ENCODE assay signal across 1 cellular context in the genomic region with DNA sequence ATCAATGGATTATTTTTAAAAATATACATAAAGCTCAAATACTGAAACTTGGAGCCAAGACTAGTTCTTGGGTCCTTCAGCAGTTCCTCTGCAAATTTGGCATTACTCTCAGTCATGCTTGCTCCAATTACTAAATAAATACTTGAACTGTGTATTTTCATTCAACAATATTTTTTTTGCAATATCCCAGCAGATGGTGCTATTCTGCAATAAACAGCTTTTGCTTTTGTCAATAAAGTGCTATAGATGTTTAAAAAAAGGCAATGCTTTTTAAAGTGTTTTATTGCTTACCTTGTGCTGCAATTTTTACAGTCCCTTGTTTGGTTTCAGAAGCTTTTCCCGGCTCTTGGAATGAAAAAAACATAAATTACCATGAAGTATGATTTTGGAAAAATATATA.
TF ChIP-seq lines count a peak whose summit lies in the region.

No MANE protein-coding gene starts in this region.

TF ChIP-seq in K562, 482 proteins besides CTCF, POLR2A, EP300 and RAD21 (continued from another document):
- TF ChIP-seq, protein P1, sequence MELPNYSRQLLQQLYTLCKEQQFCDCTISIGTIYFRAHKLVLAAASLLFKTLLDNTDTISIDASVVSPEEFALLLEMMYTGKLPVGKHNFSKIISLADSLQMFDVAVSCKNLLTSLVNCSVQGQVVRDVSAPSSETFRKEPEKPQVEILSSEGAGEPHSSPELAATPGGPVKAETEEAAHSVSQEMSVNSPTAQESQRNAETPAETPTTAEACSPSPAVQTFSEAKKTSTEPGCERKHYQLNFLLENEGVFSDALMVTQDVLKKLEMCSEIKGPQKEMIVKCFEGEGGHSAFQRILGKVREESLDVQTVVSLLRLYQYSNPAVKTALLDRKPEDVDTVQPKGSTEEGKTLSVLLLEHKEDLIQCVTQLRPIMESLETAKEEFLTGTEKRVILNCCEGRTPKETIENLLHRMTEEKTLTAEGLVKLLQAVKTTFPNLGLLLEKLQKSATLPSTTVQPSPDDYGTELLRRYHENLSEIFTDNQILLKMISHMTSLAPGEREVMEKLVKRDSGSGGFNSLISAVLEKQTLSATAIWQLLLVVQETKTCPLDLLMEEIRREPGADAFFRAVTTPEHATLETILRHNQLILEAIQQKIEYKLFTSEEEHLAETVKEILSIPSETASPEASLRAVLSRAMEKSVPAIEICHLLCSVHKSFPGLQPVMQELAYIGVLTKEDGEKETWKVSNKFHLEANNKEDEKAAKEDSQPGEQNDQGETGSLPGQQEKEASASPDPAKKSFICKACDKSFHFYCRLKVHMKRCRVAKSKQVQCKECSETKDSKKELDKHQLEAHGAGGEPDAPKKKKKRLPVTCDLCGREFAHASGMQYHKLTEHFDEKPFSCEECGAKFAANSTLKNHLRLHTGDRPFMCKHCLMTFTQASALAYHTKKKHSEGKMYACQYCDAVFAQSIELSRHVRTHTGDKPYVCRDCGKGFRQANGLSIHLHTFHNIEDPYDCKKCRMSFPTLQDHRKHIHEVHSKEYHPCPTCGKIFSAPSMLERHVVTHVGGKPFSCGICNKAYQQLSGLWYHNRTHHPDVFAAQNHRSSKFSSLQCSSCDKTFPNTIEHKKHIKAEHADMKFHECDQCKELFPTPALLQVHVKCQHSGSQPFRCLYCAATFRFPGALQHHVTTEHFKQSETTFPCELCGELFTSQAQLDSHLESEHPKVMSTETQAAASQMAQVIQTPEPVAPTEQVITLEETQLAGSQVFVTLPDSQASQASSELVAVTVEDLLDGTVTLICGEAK (IDR thresholded peaks at IDR 0.05) = peak; percentile 84
- TF ChIP-seq, protein P1 (CRISPR knock-in tag; IDR thresholded peaks at IDR 0.05) = peak; percentile 57; the same call in 1 of the 2 replicates
